Comparison of ENCODE assay signal across 14 cellular contexts in the genomic region with DNA sequence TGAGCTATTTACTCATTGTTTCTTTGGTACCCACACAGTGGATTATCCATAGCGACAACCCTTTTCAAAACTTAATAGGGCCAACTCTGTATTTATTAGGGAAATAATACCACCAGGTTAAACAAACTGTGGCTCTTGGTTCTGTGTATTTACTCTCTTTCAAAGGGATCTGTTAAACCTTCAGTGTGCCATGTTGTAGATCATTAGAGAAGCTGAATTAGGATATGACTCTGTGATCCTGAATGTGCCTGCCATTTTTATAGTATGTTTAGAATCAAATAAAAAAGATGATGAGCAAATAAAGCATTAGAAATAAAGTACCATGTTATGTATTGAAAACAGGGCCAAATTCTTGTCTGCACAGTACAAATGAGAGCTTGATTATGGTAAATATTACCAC. TPM values are rescaled to one million over a fixed set of nuclear protein-coding genes. Genes with fewer than 3 reads are reported as not detected.
DNase-seq lines count a peak whose midpoint lies in the region; ATAC-seq and TF ChIP-seq lines count a peak whose summit lies in the region.
"Had no signal": no experiment of that assay in that cellular context is flagged by ENCODE, and none has a peak within 500 bp of the region (broad histone marks: within the 10 kb centered on the region; RNA-seq: fewer than 3 reads in every experiment).

No MANE protein-coding gene starts in this region.

- no peak overlapping the region for H3K27ac Mint-ChIP-seq in activated naive CD4-positive, alpha-beta T cell treated with anti-CD3 and anti-CD28 coated beads, Interleukin-2, amount 50 U/mL, for 72 hours
- H3K27ac Mint-ChIP-seq: CD14-positive monocyte; CD8-positive, alpha-beta T cell; GM23338; H9 had no signal

- H3K27ac ChIP-seq in VCaP = peak overlapping the region; percentile 2; the same call in 1 of the 2 replicates
- no peak overlapping the region for H3K27ac ChIP-seq in coronary artery

- no peak for ATAC-seq in GM21723 (IDR thresholded peaks at IDR 0.05; ENCODE audit: unreplicated experiment)
- no peak for ATAC-seq in activated naive CD4-positive, alpha-beta T cell treated with anti-CD3 and anti-CD28 coated beads, Interleukin-2, amount 50 U/mL, for 72 hours
- ATAC-seq: CD8-positive, alpha-beta T cell; GM23338 had no signal

- DNase-seq in DMS153 treated with DMSO at 0.1 percent for 48 hours (lab: John Stamatoyannopoulos, UW; ENCODE audit: unreplicated experiment) (peak; percentile 54), NCI-H1930 (lab: John Stamatoyannopoulos, UW) (peak; percentile 80 to 83), NCI-H748 treated with DMSO at 0.1 percent for 48 hours (lab: John Stamatoyannopoulos, UW) (peak; percentile 74), coronary artery (ENCODE audit: low spot score) (no peak)
- DNase-seq in activated naive CD4-positive, alpha-beta T cell treated with anti-CD3 and anti-CD28 coated beads, Interleukin-2, amount 50 U/mL, for 72 hours (ENCODE audit: low spot score in 2 of 2) = no peak
- DNase-seq: CD8-positive, alpha-beta T cell; COR-L47; H9; IMR-90 had no signal

- peaks cover 6 to 12% of the 10 kb centered on the region in 2 donors for H3K36me3 Mint-ChIP-seq in activated naive CD4-positive, alpha-beta T cell treated with anti-CD3 and anti-CD28 coated beads, Interleukin-2, amount 50 U/mL, for 72 hours

- TF ChIP-seq CTCF in VCaP (conservative IDR thresholded peaks at IDR 0.05) (no peak), coronary artery (IDR thresholded peaks at IDR 0.05) (no peak)

- no peaks in the 10 kb centered on the region for H3K9me3 Mint-ChIP-seq in activated naive CD4-positive, alpha-beta T cell treated with anti-CD3 and anti-CD28 coated beads, Interleukin-2, amount 50 U/mL, for 72 hours
- H3K9me3 Mint-ChIP-seq: CD8-positive, alpha-beta T cell; GM23338; H9 had no signal

- no peak overlapping the region for H3K4me3 ChIP-seq in coronary artery
- H3K4me3 ChIP-seq: GM23338 had no signal

RNA-seq across cellular contexts. Expression of a gene that starts 25.0 kb away (rescaled TPM):
- not detected for total RNA-seq in activated naive CD4-positive, alpha-beta T cell treated with anti-CD3 and anti-CD28 coated beads, Interleukin-2, amount 50 U/mL, for 72 hours
- total RNA-seq: CD8-positive, alpha-beta T cell; Daoy; IMR-90 had no signal

Comparison
In these comparisons a context has a peak if more than half of its experiments do, and no peak if none do; other contexts are left out.
1. DNase-seq: peak in DMS153 treated with DMSO at 0.1 percent for 48 hours (single experiment), NCI-H1930 (2 of 2) and NCI-H748 treated with DMSO at 0.1 percent for 48 hours (single experiment); none in activated naive CD4-positive, alpha-beta T cell treated with anti-CD3 and anti-CD28 coated beads, Interleukin-2, amount 50 U/mL, for 72 hours (0 of 2) and coronary artery (single experiment).